In genomic region chr14:99541677-99542470, GRCh38 we compare ENCODE assay signal across 12 cellular contexts.
A peak's percentile ranks its signal among the peaks of the same experiment; 100 is the strongest.
DNase-seq lines count a peak whose midpoint lies in the region; ATAC-seq, FAIRE-seq and TF ChIP-seq lines count a peak whose summit lies in the region.
"Had no signal": no experiment of that assay in that cellular context is flagged by ENCODE, and none has a peak within 500 bp of the region (broad histone marks: within the 10 kb centered on the region; RNA-seq: fewer than 3 reads in every experiment).

No MANE protein-coding gene starts in this region.

- ATAC-seq in Panc1: peak; percentile 19

- in situ Hi-C loops in Panc1 (cut with HindIII; ENCODE audit: low pct_unique_long_range_greater_than_20kb, low sequenced_read_pairs): no loop called here

- H3K9ac ChIP-seq in endothelial cell of umbilical vein (replicated peaks; ENCODE audit: extremely low read depth, insufficient read depth, low read length): no peak overlapping the region
- H3K9ac ChIP-seq in stomach smooth muscle (ENCODE audit: low read length in 2 of 2): no peak overlapping the region

- CTCF ChIA-PET in Panc1 (lab: Charles Lee): no interaction called here
- CTCF ChIA-PET in endothelial cell of umbilical vein (lab: Charles Lee): no interaction called here

- FAIRE-seq in endothelial cell of umbilical vein (lab: Jason Lieb, UNC): no peak

- BruUV-seq in Panc1 (replicated peaks; lab: Mats Ljungman, UMichigan) (no TSS peak), endothelial cell of umbilical vein (replicated peaks; lab: Mats Ljungman, UMichigan) (no TSS peak)

- no peak for TF ChIP-seq CTCF in Panc1 (IDR thresholded peaks at IDR 0.05)
- no peak for TF ChIP-seq CTCF in endothelial cell of umbilical vein (IDR thresholded peaks at IDR 0.05; ENCODE audit: extremely low read depth in 1 of 2, insufficient read depth in 1 of 2, low read depth in 1 of 2, low read length in 2 of 2)

- H3K27ac ChIP-seq in Panc1 (ENCODE audit: low read length) (peak overlapping the region; percentile 48; the same call in 1 of the 2 replicates), endothelial cell of umbilical vein (ENCODE audit: insufficient read depth, low read depth, low read length) (no peak overlapping the region), stomach smooth muscle (ENCODE audit: low read length) (peak overlapping the region; percentile 31)
- H3K27ac ChIP-seq: brain microvascular endothelial cell, thoracic aorta had no signal

- H3K4me3 ChIP-seq in Panc1 (ENCODE audit: low read depth in 2 of 2, low read length in 2 of 2): no peak overlapping the region
- no peak overlapping the region for H3K4me3 ChIP-seq in endothelial cell of umbilical vein (replicated peaks in 1 of 3; ENCODE audit: insufficient read depth in 1 of 3, low read depth in 1 of 3, low read length in 3 of 3)
- H3K4me3 ChIP-seq in stomach smooth muscle (ENCODE audit: low read length in 2 of 2): no peak overlapping the region
- H3K4me3 ChIP-seq: thoracic aorta had no signal

- DNase-seq in activated CD4-positive, alpha-beta T cell treated with anti-CD3 and anti-CD28 coated beads for 48 hours: peak; percentile 35
- DNase-seq in activated CD4-positive, alpha-beta T cell treated with anti-CD3 and anti-CD28 coated beads, Interleukin-2, amount 50 U/mL, for 1 hour: no peak
- DNase-seq in Panc1 (ENCODE audit: low read depth, low spot score) (no peak), endothelial cell of umbilical vein (ENCODE audit: low read depth, low spot score) (peak; percentile 38), SKM-1 (lab: John Stamatoyannopoulos, UW; ENCODE audit: unreplicated experiment) (no peak), cerebellar nuclear complex (lab: John Stamatoyannopoulos, UW) (no peak)
- no peak for DNase-seq in activated CD8-positive, alpha-beta memory T cell treated with anti-CD3 and anti-CD28 coated beads for 24 hours
- DNase-seq: activated T-cell treated with anti-CD3 and anti-CD28 coated beads, Interleukin-2, amount 50 U/mL, for 48 hours; brain microvascular endothelial cell; NCI-H1105 treated with DMSO at 0.1 percent for 48 hours had no signal

- no peaks in the 10 kb centered on the region for H3K9me1 ChIP-seq in endothelial cell of umbilical vein (replicated peaks; ENCODE audit: control insufficient read depth, extremely low read depth, insufficient read depth, low read length)

- H3K9me3 ChIP-seq in Panc1 (ENCODE audit: control insufficient read depth, insufficient read depth, low read depth, low read length) (no peaks in the 10 kb centered on the region), endothelial cell of umbilical vein (replicated peaks; ENCODE audit: control insufficient read depth, insufficient read depth, low read length) (no peaks in the 10 kb centered on the region), stomach smooth muscle (ENCODE audit: control insufficient read depth in 2 of 2, low read length in 2 of 2) (no peaks in the 10 kb centered on the region)
- H3K9me3 ChIP-seq: thoracic aorta had no signal

- H3K4me1 ChIP-seq in Panc1 (ENCODE audit: control insufficient read depth, insufficient read depth, low read length): peaks cover 83% of the 10 kb centered on the region
- H3K4me1 ChIP-seq in endothelial cell of umbilical vein (ENCODE audit: control insufficient read depth, extremely low read depth, insufficient read depth, low read length): peaks cover 2% of the 10 kb centered on the region
- H3K4me1 ChIP-seq in stomach smooth muscle (ENCODE audit: control insufficient read depth, insufficient read depth, low read length): peaks cover 81% of the 10 kb centered on the region

- dilution Hi-C loops in endothelial cell of umbilical vein (cut with MboI; ENCODE audit: extremely low pct_ligation_motif_present, low sequenced_read_pairs): no loop called here

- H3K27me3 ChIP-seq in Panc1 (ENCODE audit: control insufficient read depth, insufficient read depth, low read length) (no peaks in the 10 kb centered on the region), endothelial cell of umbilical vein (ENCODE audit: control insufficient read depth in 2 of 2, insufficient read depth in 2 of 2, low read length in 2 of 2) (no peaks in the 10 kb centered on the region), stomach smooth muscle (ENCODE audit: control insufficient read depth in 1 of 2, insufficient read depth in 2 of 2, low read length in 2 of 2) (no peaks in the 10 kb centered on the region)

- intact Hi-C loops in Panc1 (cut with micrococcal nuclease; ENCODE audit: unreplicated experiment) (no loop called here), endothelial cell of umbilical vein (cut with micrococcal nuclease) (no loop called here)

- no peaks in the 10 kb centered on the region for H3K79me2 ChIP-seq in endothelial cell of umbilical vein (ENCODE audit: control insufficient read depth, insufficient read depth, low read length)

- no peak overlapping the region for H3K4me2 ChIP-seq in endothelial cell of umbilical vein (ENCODE audit: insufficient read depth, low read length)

- no peaks in the 10 kb centered on the region for H4K20me1 ChIP-seq in endothelial cell of umbilical vein (replicated peaks; ENCODE audit: control insufficient read depth, extremely low read depth, insufficient read depth, low read length)

- TF ChIP-seq POLR2A in endothelial cell of umbilical vein (IDR thresholded peaks at IDR 0.05; ENCODE audit: low read depth, low read length): no peak

- no peaks in the 10 kb centered on the region for H3K36me3 ChIP-seq in Panc1 (ENCODE audit: control insufficient read depth, insufficient read depth, low read length)
- no peaks in the 10 kb centered on the region for H3K36me3 ChIP-seq in endothelial cell of umbilical vein (ENCODE audit: control insufficient read depth in 2 of 2, extremely low read depth in 1 of 2, insufficient read depth in 2 of 2, low read length in 2 of 2)
- no peaks in the 10 kb centered on the region for H3K36me3 ChIP-seq in stomach smooth muscle (ENCODE audit: control insufficient read depth in 2 of 2, insufficient read depth in 2 of 2, low read length in 2 of 2)
- H3K36me3 ChIP-seq: brain microvascular endothelial cell, thoracic aorta had no signal

- H2AFZ ChIP-seq in endothelial cell of umbilical vein (ENCODE audit: low read depth, low read length): no peak overlapping the region

- POLR2A ChIA-PET in Panc1 (lab: Charles Lee) (interaction anchor here (0.7 kb wide), 1 partner anchor 1402 kb away, joined by 3 read pairs; no protein-coding TSS in a partner anchor), endothelial cell of umbilical vein (lab: Charles Lee) (no interaction called here)

TF ChIP-seq in endothelial cell of umbilical vein, 7 proteins besides CTCF, POLR2A, EP300 and RAD21:
- TF ChIP-seq EZH2 (IDR thresholded peaks at IDR 0.05; ENCODE audit: borderline replicate concordance, low read depth, low read length, severe bottlenecking) (no peak), MAX (IDR thresholded peaks at IDR 0.05; ENCODE audit: insufficient read depth, insufficient read length) (no peak), FOS (IDR thresholded peaks at IDR 0.05; ENCODE audit: borderline replicate concordance, insufficient read depth, low read length) (no peak), JUN (IDR thresholded peaks at IDR 0.05; ENCODE audit: borderline replicate concordance, insufficient read depth, insufficient read length, low read depth) (no peak), GATA2 (IDR thresholded peaks at IDR 0.05; ENCODE audit: insufficient read depth, insufficient read length, low read depth, low read length) (no peak), MYC (IDR thresholded peaks at IDR 0.05; ENCODE audit: low read depth, low read length) (no peak), POLR2AphosphoS5 (IDR thresholded peaks at IDR 0.05; ENCODE audit: insufficient read depth, low read depth, low read length) (no peak)

Comparison
In these comparisons a context has a peak if more than half of its experiments do, and no peak if none do; other contexts are left out.
1. DNase-seq: peak in activated CD4-positive, alpha-beta T cell treated with anti-CD3 and anti-CD28 coated beads for 48 hours (single experiment) and endothelial cell of umbilical vein (single experiment); none in activated CD4-positive, alpha-beta T cell treated with anti-CD3 and anti-CD28 coated beads, Interleukin-2, amount 50 U/mL, for 1 hour (single experiment), Panc1 (single experiment), SKM-1 (single experiment), cerebellar nuclear complex (0 of 2) and activated CD8-positive, alpha-beta memory T cell treated with anti-CD3 and anti-CD28 coated beads for 24 hours (single experiment).